ENCODE assay signal across 1 cellular context in genomic region chr5:151234476-151235238, GRCh38.
TF ChIP-seq lines count a peak whose summit lies in the region.

No MANE protein-coding gene starts in this region.

TF ChIP-seq in GM23338, 12 proteins besides CTCF, POLR2A, EP300 and RAD21 (continued from another document):
- no peak for TF ChIP-seq ZNF462 (CRISPR knock-in tag; IDR thresholded peaks at IDR 0.05)
- no peak for TF ChIP-seq CREB1 (CRISPR knock-in tag; IDR thresholded peaks at IDR 0.05; ENCODE audit: low read depth)
